28 cellular contexts compared by ENCODE assay signal in the genomic region with DNA sequence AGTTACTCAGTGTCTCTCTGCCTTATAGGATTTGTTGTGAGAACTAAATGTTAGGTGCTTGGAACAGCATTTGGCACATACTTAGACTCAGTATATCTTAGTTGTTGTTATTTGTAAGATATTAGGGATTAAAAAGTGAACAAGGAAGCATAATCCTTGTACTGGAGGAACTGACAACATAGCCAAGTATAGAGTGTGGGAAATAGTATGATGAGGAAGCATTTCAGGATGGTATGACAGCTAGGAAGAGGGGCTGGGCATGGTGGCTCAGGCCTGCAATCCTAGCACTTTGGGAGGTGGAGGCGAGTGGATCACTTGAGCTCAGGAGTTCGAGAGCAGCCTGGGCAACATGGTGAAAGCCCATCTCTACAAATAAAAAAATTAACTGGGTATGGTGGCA. TPM values are rescaled to one million over a fixed set of nuclear protein-coding genes. Genes with fewer than 3 reads are reported as not detected.
DNase-seq lines count a peak whose midpoint lies in the region; TF ChIP-seq lines count a peak whose summit lies in the region.
"Had no signal": no experiment of that assay in that cellular context is flagged by ENCODE, and none has a peak within 500 bp of the region (broad histone marks: within the 10 kb centered on the region; RNA-seq: fewer than 3 reads in every experiment).

No MANE protein-coding gene starts in this region.

- H3K9me2 ChIP-seq in OCI-LY7 (ENCODE audit: insufficient read depth, low read length): no peaks in the 10 kb centered on the region

- H3K36me3 Mint-ChIP-seq in Caco-2 (ENCODE audit: insufficient read depth, unreplicated experiment) (no peaks in the 10 kb centered on the region), nephron progenitor cell (ENCODE audit: low read depth) (no peaks in the 10 kb centered on the region)

- peaks cover 19% of the 10 kb centered on the region for H3K4me1 Mint-ChIP-seq in Caco-2 (ENCODE audit: low read depth, unreplicated experiment)
- H3K4me1 Mint-ChIP-seq in nephron progenitor cell: peaks cover 16% of the 10 kb centered on the region

- H3K36me3 ChIP-seq in Caco-2 (ENCODE audit: control insufficient read depth, insufficient read depth, low read length) (no peaks in the 10 kb centered on the region), OCI-LY7 (ENCODE audit: insufficient read depth, low read length) (no peaks in the 10 kb centered on the region), duodenal mucosa (ENCODE audit: control insufficient read depth in 1 of 2, insufficient read depth in 2 of 2, low read length in 2 of 2) (no peaks in the 10 kb centered on the region)
- H3K36me3 ChIP-seq: sigmoid colon had no signal

- H3K27me3 ChIP-seq in Caco-2 (replicated peaks; ENCODE audit: control insufficient read depth, insufficient read depth, low read length): no peaks in the 10 kb centered on the region
- H3K27me3 ChIP-seq in duodenal mucosa (ENCODE audit: control insufficient read depth in 1 of 2, insufficient read depth in 2 of 2, low read length in 2 of 2): no peaks in the 10 kb centered on the region
- H3K27me3 ChIP-seq: sigmoid colon had no signal

- H3K4me3 ChIP-seq in Caco-2 (ENCODE audit: low read depth, low read length): no peak overlapping the region
- no peak overlapping the region for H3K4me3 ChIP-seq in OCI-LY7 (ENCODE audit: low read depth, low read length, poor library complexity, severe bottlenecking)
- H3K4me3 ChIP-seq in duodenal mucosa (ENCODE audit: low read depth in 1 of 2, low read length in 2 of 2): no peak overlapping the region
- H3K4me3 ChIP-seq: sigmoid colon had no signal

- peaks cover 25% of the 10 kb centered on the region for H3K4me1 ChIP-seq in Caco-2
- no peaks in the 10 kb centered on the region for H3K4me1 ChIP-seq in OCI-LY7 (ENCODE audit: insufficient read depth, low read length, poor library complexity, severe bottlenecking)
- H3K4me1 ChIP-seq in duodenal mucosa (ENCODE audit: control insufficient read depth in 1 of 2, insufficient read depth in 2 of 2, low read length in 2 of 2): peaks cover 34 to 36% of the 10 kb centered on the region in 2 donors
- H3K4me1 ChIP-seq: sigmoid colon had no signal

- H4K20me1 ChIP-seq in OCI-LY7 (ENCODE audit: insufficient read depth, low read length): no peaks in the 10 kb centered on the region

- no peak overlapping the region for H3K4me2 ChIP-seq in OCI-LY7 (ENCODE audit: low read length)

- peak overlapping the region in 1 of 2 donors; percentile 25 for H3K9ac ChIP-seq in duodenal mucosa (ENCODE audit: low read depth in 1 of 2, low read length in 2 of 2)

- BruUV-seq in Caco-2 (replicated peaks; lab: Mats Ljungman, UMichigan) (no TSS peak), OCI-LY7 (replicated peaks; lab: Mats Ljungman, UMichigan) (no TSS peak)

- H3K9me3 Mint-ChIP-seq in Caco-2 (ENCODE audit: unreplicated experiment) (no peaks in the 10 kb centered on the region), nephron progenitor cell (peaks cover 7% of the 10 kb centered on the region)

- no peak for DNase-seq in Caco-2
- no peak for DNase-seq in OCI-LY7 (ENCODE audit: low spot score)
- no peak for DNase-seq in nephron progenitor cell
- no peak for DNase-seq in AG08396 (ENCODE audit: low spot score)
- no peak for DNase-seq in DMS79 (lab: John Stamatoyannopoulos, UW)
- DNase-seq in NCI-H187 (lab: John Stamatoyannopoulos, UW): no peak
- no peak for DNase-seq in NOMO-1 treated with DMSO at 0.1 percent for 48 hours (lab: John Stamatoyannopoulos, UW; ENCODE audit: unreplicated experiment)
- DNase-seq: activated CD4-positive, alpha-beta T cell treated with anti-CD3 and anti-CD28 coated beads for 1 hour; activated gamma-delta T cell treated with Interleukin-2 at 50 U/mL for 16 hours; activated T-cell treated with anti-CD3 and anti-CD28 coated beads, Interleukin-2, amount 50 U/mL, for 1 hour; DMS79 treated with DMSO at 0.1 percent for 48 hours; GOT3; KBM-7; left cardiac atrium; MM.1S; NCI-H1417 treated with DMSO at 0.1 percent for 48 hours; NCI-H2107; NCI-H446; NCI-H82; posterior cingulate gyrus; SHP77; sigmoid colon; stimulated activated naive CD8-positive, alpha-beta T cell treated with anti-CD3 and anti-CD28 coated beads, Interleukin-15, amount 100 ng/mL, for 72 hours; trophoblast cell had no signal

- CTCF ChIA-PET in Caco-2 (lab: Charles Lee): interaction anchor here (0.6 to 1.2 kb wide), 2 partner anchors 21 to 40 kb away, joined by 3 read pairs; no protein-coding TSS in a partner anchor
- CTCF ChIA-PET in OCI-LY7 (lab: Charles Lee; ENCODE audit: unreplicated experiment): no interaction called here

- intact Hi-C loops in Caco-2 (cut with micrococcal nuclease; ENCODE audit: unreplicated experiment): no loop called here
- intact Hi-C loops in OCI-LY7 (cut with micrococcal nuclease; ENCODE audit: unreplicated experiment): no loop called here

- H3K27ac ChIP-seq in OCI-LY7 (ENCODE audit: low read depth, low read length, poor library complexity, severe bottlenecking) (no peak overlapping the region), duodenal mucosa (ENCODE audit: low read depth, low read length) (peak overlapping the region; percentile 53)
- H3K27ac ChIP-seq: sigmoid colon had no signal

- POLR2A ChIA-PET in Caco-2 (lab: Charles Lee): no interaction called here
- POLR2A ChIA-PET in OCI-LY7 (lab: Charles Lee): no interaction called here

- peak overlapping the region; percentile 84 for H3K27ac Mint-ChIP-seq in Caco-2 (ENCODE audit: unreplicated experiment)
- H3K27ac Mint-ChIP-seq in nephron progenitor cell: peak overlapping the region; percentile 34
- H3K27ac Mint-ChIP-seq: B cell; stimulated activated naive CD8-positive, alpha-beta T cell treated with anti-CD3 and anti-CD28 coated beads, Interleukin-15, amount 100 ng/mL, for 72 hours had no signal

- H3K4me3 Mint-ChIP-seq in Caco-2 (ENCODE audit: unreplicated experiment) (peak overlapping the region; percentile 39), nephron progenitor cell (no peak overlapping the region)
- H3K4me3 Mint-ChIP-seq: B cell; stimulated activated naive CD8-positive, alpha-beta T cell treated with anti-CD3 and anti-CD28 coated beads, Interleukin-15, amount 100 ng/mL, for 72 hours had no signal

- H3K79me2 ChIP-seq in OCI-LY7 (ENCODE audit: insufficient read depth, low read depth, low read length): no peaks in the 10 kb centered on the region

- H3K27me3 Mint-ChIP-seq in Caco-2 (ENCODE audit: insufficient read depth, unreplicated experiment): no peaks in the 10 kb centered on the region
- peaks cover 3% of the 10 kb centered on the region for H3K27me3 Mint-ChIP-seq in nephron progenitor cell (ENCODE audit: low read depth, poor library complexity)

- TF ChIP-seq CTCF in Caco-2 (IDR thresholded peaks at IDR 0.05; ENCODE audit: insufficient read depth in 1 of 2, low read depth in 1 of 2, low read length in 1 of 2, severe bottlenecking in 1 of 2, unreplicated experiment in 1 of 2): no peak
- no peak for TF ChIP-seq CTCF in OCI-LY7 (conservative IDR thresholded peaks at IDR 0.05; ENCODE audit: low read length)
- TF ChIP-seq CTCF in nephron progenitor cell (IDR thresholded peaks at IDR 0.05): no peak

- H2AFZ ChIP-seq in OCI-LY7 (ENCODE audit: low read length): 0 out of 2 replicates have a peak overlapping the region, but pooled peaks have one; percentile 31

- peaks cover 1% of the 10 kb centered on the region; the same call in 1 of the 2 replicates for H3K9me3 ChIP-seq in Caco-2
- H3K9me3 ChIP-seq in OCI-LY7 (ENCODE audit: low read length): no peaks in the 10 kb centered on the region
- H3K9me3 ChIP-seq in duodenal mucosa (ENCODE audit: control insufficient read depth in 1 of 2, low read length in 2 of 2): no peaks in the 10 kb centered on the region
- H3K9me3 ChIP-seq: sigmoid colon had no signal

RNA-seq across cellular contexts. Expression of a gene that starts 16.6 kb away (rescaled TPM):
- 1.9 and 2.5 TPM in 2 replicates for total RNA-seq in Caco-2 (2022)
- total RNA-seq in OCI-LY7 (2014; rRNA removed; shearing (Covaris generic)): not detected in 2 replicates
- not detected in 2 replicates for total RNA-seq in OCI-LY7 (2022)
- total RNA-seq: B cell, dermis microvascular lymphatic vessel endothelial cell, endothelial cell of umbilical vein had no signal
